Comparison of ENCODE assay signal across 16 cellular contexts in the genomic region with DNA sequence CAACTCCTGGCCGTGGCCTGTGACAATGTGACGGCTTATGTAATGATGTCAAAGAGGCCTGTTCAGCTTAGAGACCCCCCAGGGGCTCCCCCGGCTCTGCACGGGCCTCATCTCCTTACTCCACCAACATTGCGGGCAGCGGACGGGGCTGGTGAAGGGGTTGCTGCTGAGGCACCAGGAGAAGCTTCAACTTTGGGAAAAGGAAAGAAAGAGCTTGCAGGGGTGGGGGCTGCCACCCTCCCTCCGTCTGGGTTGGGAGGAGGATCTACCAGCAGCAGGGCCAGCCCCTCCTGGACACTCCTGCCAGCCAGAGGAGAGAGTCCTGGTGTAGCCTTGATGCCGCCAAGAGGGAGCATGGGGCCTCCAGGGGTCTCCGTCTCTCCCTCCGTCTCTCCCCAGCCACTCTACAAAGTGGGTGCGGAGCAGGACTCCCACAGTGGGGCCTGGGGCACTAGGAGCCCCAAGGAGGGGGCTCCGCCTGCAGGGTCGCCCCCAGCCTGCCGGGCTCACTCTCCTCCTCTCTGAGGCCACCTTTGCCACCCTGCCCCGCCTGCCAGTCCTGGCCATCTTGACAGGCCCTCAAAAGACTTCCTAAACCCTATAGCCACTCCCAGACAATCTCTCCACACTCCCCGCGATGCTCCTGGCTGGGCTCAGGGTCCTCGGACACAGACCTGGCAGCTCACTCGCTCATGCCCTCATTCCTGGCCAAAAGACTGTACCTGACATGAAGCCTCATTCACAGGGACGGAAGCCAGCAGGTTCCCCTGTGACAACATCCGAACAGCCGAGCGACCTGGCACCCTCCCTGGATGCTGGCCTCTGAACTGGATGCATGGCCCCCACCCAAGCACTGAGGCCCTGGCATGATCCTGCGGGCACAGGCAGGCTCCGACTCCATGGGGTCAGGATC.
"Had no signal": no experiment of that assay in that cellular context is flagged by ENCODE, and none has a peak within 500 bp of the region (broad histone marks: within the 10 kb centered on the region; RNA-seq: fewer than 3 reads in every experiment).

No MANE protein-coding gene starts in this region.

- H3K27ac Mint-ChIP-seq: activated CD8-positive, alpha-beta memory T cell treated with anti-CD3 and anti-CD28 coated beads, Interleukin-2, amount 10 ng/mL, durations not matched to agents 7 days and 5 days; activated naive CD8-positive, alpha-beta T cell; activated T-cell treated with anti-CD3 and anti-CD28 coated beads, Interleukin-2, amount 50 U/mL, for 24 hours; naive thymus-derived CD8-positive, alpha-beta T cell; stimulated activated naive B cell treated with anti-CD40 and anti-IgM and Interleukin-4, amounts not matched to agents 10 μg/mL and 1 μg/mL and 100 μg/mL, for 72 hours; T-helper 2 cell treated with Interferon-gamma antibody and Interleukin-4, amounts not matched to agents 5 μg/mL and 100 μg/mL, for 36 hours had no signal

- H3K36me3 ChIP-seq: breast epithelium, esophagus squamous epithelium, spleen, upper lobe of left lung had no signal

- H3K27me3 Mint-ChIP-seq: activated CD8-positive, alpha-beta memory T cell treated with anti-CD3 and anti-CD28 coated beads, Interleukin-2, amount 10 ng/mL, durations not matched to agents 7 days and 5 days had no signal

- H3K4me3 ChIP-seq: breast epithelium, esophagus squamous epithelium, spleen, upper lobe of left lung had no signal

- H3K36me3 Mint-ChIP-seq: activated CD8-positive, alpha-beta memory T cell treated with anti-CD3 and anti-CD28 coated beads, Interleukin-2, amount 10 ng/mL, durations not matched to agents 7 days and 5 days; activated naive CD8-positive, alpha-beta T cell; stimulated activated naive B cell treated with anti-CD40 and anti-IgM and Interleukin-4, amounts not matched to agents 10 μg/mL and 1 μg/mL and 100 μg/mL, for 72 hours had no signal

- H3K9me3 ChIP-seq: breast epithelium, esophagus squamous epithelium, spleen, upper lobe of left lung had no signal

- DNase-seq: activated CD4-positive, alpha-beta T cell treated with anti-CD3 and anti-CD28 coated beads for 1 hour; activated CD4-positive, alpha-beta T cell treated with anti-CD3 and anti-CD28 coated beads, Interleukin-2, amount 50 U/mL, for 48 hours; activated CD8-positive, alpha-beta memory T cell treated with anti-CD3 and anti-CD28 coated beads, Interleukin-2, amount 10 ng/mL, durations not matched to agents 7 days and 5 days; activated effector memory CD4-positive, alpha-beta T cell treated with anti-CD3 and anti-CD28 coated beads, Interleukin-2, amount 50 U/mL, for 16 hours; activated T-cell treated with anti-CD3 and anti-CD28 coated beads, Interleukin-2, amount 50 U/mL, for 24 hours; esophagus squamous epithelium; foreskin fibroblast; midbrain; naive thymus-derived CD8-positive, alpha-beta T cell; spleen; stimulated activated CD4-positive, alpha-beta T cell treated with anti-CD3 and anti-CD28 coated beads, Interleukin-1b, Interleukin-23, amount 100 ng/mL, for 48 hours; stimulated activated naive B cell treated with anti-CD40 and anti-IgM and Interleukin-4, amounts not matched to agents 10 μg/mL and 1 μg/mL and 100 μg/mL, for 72 hours had no signal

- H3K4me1 ChIP-seq: breast epithelium, spleen had no signal

- H3K9me3 Mint-ChIP-seq: activated T-cell treated with anti-CD3 and anti-CD28 coated beads, Interleukin-2, amount 50 U/mL, for 24 hours; naive thymus-derived CD8-positive, alpha-beta T cell; T-helper 2 cell treated with Interferon-gamma antibody and Interleukin-4, amounts not matched to agents 5 μg/mL and 100 μg/mL, for 36 hours had no signal

- H3K27ac ChIP-seq: breast epithelium, esophagus squamous epithelium, spleen had no signal

- H3K4me3 Mint-ChIP-seq: activated CD8-positive, alpha-beta memory T cell treated with anti-CD3 and anti-CD28 coated beads, Interleukin-2, amount 10 ng/mL, durations not matched to agents 7 days and 5 days; activated naive CD8-positive, alpha-beta T cell; activated T-cell treated with anti-CD3 and anti-CD28 coated beads, Interleukin-2, amount 50 U/mL, for 24 hours; naive thymus-derived CD8-positive, alpha-beta T cell; stimulated activated naive B cell treated with anti-CD40 and anti-IgM and Interleukin-4, amounts not matched to agents 10 μg/mL and 1 μg/mL and 100 μg/mL, for 72 hours; T-helper 2 cell treated with Interferon-gamma antibody and Interleukin-4, amounts not matched to agents 5 μg/mL and 100 μg/mL, for 36 hours had no signal

- ATAC-seq: activated CD8-positive, alpha-beta memory T cell treated with anti-CD3 and anti-CD28 coated beads, Interleukin-2, amount 10 ng/mL, durations not matched to agents 7 days and 5 days; naive thymus-derived CD8-positive, alpha-beta T cell; stimulated activated naive B cell treated with anti-CD40 and anti-IgM and Interleukin-4, amounts not matched to agents 10 μg/mL and 1 μg/mL and 100 μg/mL, for 72 hours had no signal
